ENCODE assay signal across 12 cellular contexts in the genomic region with DNA sequence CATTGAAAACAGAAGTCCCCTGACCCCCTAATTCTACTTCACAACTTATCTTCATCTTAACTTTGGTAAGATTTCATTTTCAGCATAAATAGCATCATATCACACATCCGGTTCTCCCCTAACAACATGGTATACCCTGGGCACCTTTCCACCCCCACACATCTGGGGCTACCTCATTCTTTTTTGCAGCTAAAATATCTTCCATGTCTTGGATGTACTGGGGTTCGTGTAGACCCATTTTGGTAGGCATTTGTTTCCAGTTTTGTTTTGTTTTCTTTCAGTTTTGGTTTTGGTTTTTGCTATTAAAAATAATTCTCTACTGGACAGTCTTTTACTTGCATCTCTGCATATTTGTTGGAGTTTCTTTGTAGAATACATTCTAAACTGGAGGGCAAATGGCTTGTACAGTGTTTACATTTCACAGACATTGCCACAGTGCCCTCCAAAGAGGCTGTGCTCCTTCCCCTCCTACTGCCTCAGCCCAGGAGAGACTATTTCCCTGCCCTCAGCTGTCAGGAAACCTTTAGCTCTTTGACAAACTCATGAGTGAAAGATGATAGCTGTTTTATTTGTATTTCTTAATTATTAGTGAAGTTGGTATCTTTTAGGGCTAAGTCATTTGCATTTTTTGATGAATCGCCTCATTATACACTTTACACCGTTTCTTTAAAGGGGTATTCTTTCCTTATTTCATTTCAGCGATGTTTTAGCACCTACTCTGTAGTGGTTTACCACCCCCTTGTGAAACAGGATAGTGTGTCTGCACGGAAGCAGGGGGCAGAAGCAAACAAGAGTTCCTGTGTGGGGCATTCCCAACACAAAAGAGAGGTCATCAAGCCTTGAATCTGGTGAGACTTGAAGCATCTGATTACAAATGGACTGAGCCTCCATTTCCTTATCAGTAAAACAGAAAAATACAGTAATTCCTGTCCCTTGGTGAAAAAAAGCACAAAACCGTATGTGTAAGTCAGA. TPM values are rescaled to one million over a fixed set of nuclear protein-coding genes. Genes with fewer than 3 reads are reported as not detected.
DNase-seq lines count a peak whose midpoint lies in the region; ATAC-seq, FAIRE-seq and TF ChIP-seq lines count a peak whose summit lies in the region.
"Not testable (repeated sequence)": the region's sequence is repeated elsewhere in the genome, so short reads cannot be mapped to it uniquely, and the experiment has no call there.
"Had no signal": no experiment of that assay in that cellular context is flagged by ENCODE, and none has a peak within 500 bp of the region (broad histone marks: within the 10 kb centered on the region; RNA-seq: fewer than 3 reads in every experiment).

No MANE protein-coding gene starts in this region.

- not testable (repeated sequence) for H4K20me1 ChIP-seq in endothelial cell of umbilical vein (replicated peaks; ENCODE audit: control insufficient read depth, extremely low read depth, insufficient read depth, low read length)

- H3K4me3 Mint-ChIP-seq in IgD-negative memory B cell, result peak overlapping the region in 3 of 4 donors; percentile 41 to 87 (median 75)
- peak overlapping the region; percentile 15 for H3K4me3 Mint-ChIP-seq in activated T-cell treated with anti-CD3 and anti-CD28 coated beads, Interleukin-2, amount 50 U/mL, for 24 hours
- H3K4me3 Mint-ChIP-seq in stimulated activated effector memory CD8-positive, alpha-beta T cell treated with anti-CD3 and anti-CD28 coated beads, Interleukin-12 subunit alpha, Interleukin-12 subunit beta, amount 100 ng/mL, for 72 hours, result peak overlapping the region; percentile 64

- not testable (repeated sequence) for H3K27me3 ChIP-seq in GM06990 (replicated peaks; ENCODE audit: control insufficient read depth, insufficient read depth, low read length); endothelial cell of umbilical vein (ENCODE audit: control insufficient read depth in 2 of 2, insufficient read depth in 2 of 2, low read length in 2 of 2)

- H3K79me2 ChIP-seq in endothelial cell of umbilical vein (ENCODE audit: control insufficient read depth, insufficient read depth, low read length), result not testable (repeated sequence)

- DNase-seq in GM06990 (ENCODE audit: extremely low read depth, insufficient read length); activated T-cell treated with anti-CD3 and anti-CD28 coated beads, Interleukin-2, amount 50 U/mL, for 24 hours; stimulated activated effector memory CD8-positive, alpha-beta T cell treated with anti-CD3 and anti-CD28 coated beads, Interleukin-12 subunit alpha, Interleukin-12 subunit beta, amount 100 ng/mL, for 72 hours (ENCODE audit: low spot score in 2 of 2): not testable (repeated sequence)
- peak; percentile 21 for DNase-seq in endothelial cell of umbilical vein (ENCODE audit: low read depth, low spot score)

- H3K9me3 ChIP-seq in endothelial cell of umbilical vein (replicated peaks; ENCODE audit: control insufficient read depth, insufficient read depth, low read length), result not testable (repeated sequence)

- POLR2A ChIA-PET in endothelial cell of umbilical vein (lab: Charles Lee), result not testable (repeated sequence)

- FAIRE-seq in endothelial cell of umbilical vein (lab: Jason Lieb, UNC), result peak; percentile 78

- not testable (repeated sequence) for H3K27ac ChIP-seq in endothelial cell of umbilical vein (ENCODE audit: insufficient read depth, low read depth, low read length)

- not testable (repeated sequence) for H3K36me3 Mint-ChIP-seq in IgD-negative memory B cell; stimulated activated effector memory CD8-positive, alpha-beta T cell treated with anti-CD3 and anti-CD28 coated beads, Interleukin-12 subunit alpha, Interleukin-12 subunit beta, amount 100 ng/mL, for 72 hours
- peaks cover 26% of the 10 kb centered on the region for H3K36me3 Mint-ChIP-seq in activated T-cell treated with anti-CD3 and anti-CD28 coated beads, Interleukin-2, amount 50 U/mL, for 24 hours (ENCODE audit: low read depth)

- H3K9ac ChIP-seq in endothelial cell of umbilical vein (replicated peaks; ENCODE audit: extremely low read depth, insufficient read depth, low read length), result not testable (repeated sequence)

- not testable (repeated sequence) for H2AFZ ChIP-seq in endothelial cell of umbilical vein (ENCODE audit: low read depth, low read length)

- H3K27ac Mint-ChIP-seq in IgD-negative memory B cell, result not testable (repeated sequence)
- peak overlapping the region; percentile 35 for H3K27ac Mint-ChIP-seq in activated T-cell treated with anti-CD3 and anti-CD28 coated beads, Interleukin-2, amount 50 U/mL, for 24 hours
- peak overlapping the region; percentile 87 for H3K27ac Mint-ChIP-seq in stimulated activated effector memory CD8-positive, alpha-beta T cell treated with anti-CD3 and anti-CD28 coated beads, Interleukin-12 subunit alpha, Interleukin-12 subunit beta, amount 100 ng/mL, for 72 hours

- H3K36me3 ChIP-seq in GM06990 (ENCODE audit: control insufficient read depth, insufficient read depth, low read length); endothelial cell of umbilical vein (ENCODE audit: control insufficient read depth in 2 of 2, extremely low read depth in 1 of 2, insufficient read depth in 2 of 2, low read length in 2 of 2): not testable (repeated sequence)

- TF ChIP-seq POLR2A in endothelial cell of umbilical vein (IDR thresholded peaks at IDR 0.05; ENCODE audit: low read depth, low read length), result not testable (repeated sequence)

- not testable (repeated sequence) for TF ChIP-seq CTCF in GM06990 (IDR thresholded peaks at IDR 0.05; ENCODE audit: insufficient read depth, low read length, poor library complexity, severe bottlenecking); endothelial cell of umbilical vein (IDR thresholded peaks at IDR 0.05; ENCODE audit: extremely low read depth in 1 of 2, insufficient read depth in 1 of 2, low read depth in 1 of 2, low read length in 2 of 2)

- ATAC-seq in GM19043 (IDR thresholded peaks at IDR 0.05; ENCODE audit: low read depth, unreplicated experiment), result peak; percentile 46
- ATAC-seq in GM21786 (IDR thresholded peaks at IDR 0.05; ENCODE audit: unreplicated experiment), result peak; percentile 64
- ATAC-seq in HG03108 (IDR thresholded peaks at IDR 0.05; ENCODE audit: unreplicated experiment), result peak; percentile 47
- ATAC-seq in stimulated activated effector memory CD8-positive, alpha-beta T cell treated with anti-CD3 and anti-CD28 coated beads, Interleukin-12 subunit alpha, Interleukin-12 subunit beta, amount 100 ng/mL, for 72 hours, result peak; percentile 72

- dilution Hi-C loops in endothelial cell of umbilical vein (cut with MboI; ENCODE audit: extremely low pct_ligation_motif_present, low sequenced_read_pairs), result not testable (repeated sequence)

- H3K4me2 ChIP-seq in endothelial cell of umbilical vein (ENCODE audit: insufficient read depth, low read length), result not testable (repeated sequence)

- not testable (repeated sequence) for H3K9me1 ChIP-seq in endothelial cell of umbilical vein (replicated peaks; ENCODE audit: control insufficient read depth, extremely low read depth, insufficient read depth, low read length)

- not testable (repeated sequence) for H3K4me1 ChIP-seq in endothelial cell of umbilical vein (ENCODE audit: control insufficient read depth, extremely low read depth, insufficient read depth, low read length)

- not testable (repeated sequence) for H3K27me3 Mint-ChIP-seq in IgD-negative memory B cell; activated T-cell treated with anti-CD3 and anti-CD28 coated beads, Interleukin-2, amount 50 U/mL, for 24 hours

- H3K9me3 Mint-ChIP-seq in IgD-negative memory B cell; activated T-cell treated with anti-CD3 and anti-CD28 coated beads, Interleukin-2, amount 50 U/mL, for 24 hours; stimulated activated effector memory CD8-positive, alpha-beta T cell treated with anti-CD3 and anti-CD28 coated beads, Interleukin-12 subunit alpha, Interleukin-12 subunit beta, amount 100 ng/mL, for 72 hours: not testable (repeated sequence)

- H3K4me1 Mint-ChIP-seq in IgD-negative memory B cell; stimulated activated effector memory CD8-positive, alpha-beta T cell treated with anti-CD3 and anti-CD28 coated beads, Interleukin-12 subunit alpha, Interleukin-12 subunit beta, amount 100 ng/mL, for 72 hours: not testable (repeated sequence)
- H3K4me1 Mint-ChIP-seq in activated T-cell treated with anti-CD3 and anti-CD28 coated beads, Interleukin-2, amount 50 U/mL, for 24 hours (ENCODE audit: low read depth), result peaks cover 16% of the 10 kb centered on the region

- CTCF ChIA-PET in endothelial cell of umbilical vein (lab: Charles Lee), result not testable (repeated sequence)

- peak overlapping the region; percentile 46 for H3K4me3 ChIP-seq in GM06990 (replicated peaks; ENCODE audit: low read depth, low read length)
- H3K4me3 ChIP-seq in endothelial cell of umbilical vein (replicated peaks in 1 of 3; ENCODE audit: insufficient read depth in 1 of 3, low read depth in 1 of 3, low read length in 3 of 3), result not testable (repeated sequence)

- BruUV-seq in endothelial cell of umbilical vein (replicated peaks; lab: Mats Ljungman, UMichigan), result not testable (repeated sequence)

- intact Hi-C loops in endothelial cell of umbilical vein (cut with micrococcal nuclease), result not testable (repeated sequence)

RNA-seq across cellular contexts. Expression of a gene that starts 44.0 kb away (rescaled TPM):
- not detected for polyA plus RNA-seq in IgD-negative memory B cell
- not detected in 2 replicates for total RNA-seq in endothelial cell of umbilical vein
- polyA plus RNA-seq in endothelial cell of umbilical vein, result not detected in 2 replicates
- not detected in 2 replicates for polyA plus RNA-seq in endothelial cell of umbilical vein (2011; cell fraction: cytosol; rRNA removed)
- polyA plus RNA-seq in endothelial cell of umbilical vein (2011; cell fraction: nucleus; rRNA removed), result not detected in 2 replicates
- not detected in 2 replicates for polyA plus RNA-seq in endothelial cell of umbilical vein (2012)
- not detected in 2 replicates for polyA minus RNA-seq in endothelial cell of umbilical vein
- not detected for polyA minus RNA-seq in endothelial cell of umbilical vein (2011; cell fraction: cytosol; rRNA and poly(A)+ RNA removed)
- not detected in 2 replicates for polyA minus RNA-seq in endothelial cell of umbilical vein (2011; cell fraction: nucleus; rRNA and poly(A)+ RNA removed)
- total RNA-seq: activated T-helper 2 cell treated with anti-CD3 and anti-CD28 coated beads, Interferon-gamma antibody, Interleukin-2, Interleukin-4, amounts not matched to agents 10 μg/mL and 5 μg/mL and 100 μg/mL, durations not matched to agents 14 hours and 24 hours and 36 hours; GM23248; lower leg skin; subcutaneous adipose tissue had no signal
- polyA plus RNA-seq: GM23248 had no signal

RNA-seq across cellular contexts. Expression of a gene that starts 52.8 kb away (rescaled TPM):
- polyA plus RNA-seq in IgD-negative memory B cell (58.0 TPM), endothelial cell of umbilical vein (39.4 and 55.2 TPM in 2 replicates)
- total RNA-seq in endothelial cell of umbilical vein, result 35.0 and 66.3 TPM in 2 replicates
- 90.7 and 101 TPM in 2 replicates for polyA plus RNA-seq in endothelial cell of umbilical vein (2011; cell fraction: cytosol; rRNA removed)
- polyA plus RNA-seq in endothelial cell of umbilical vein (2011; cell fraction: nucleus; rRNA removed), result 40.3 and 46.2 TPM in 2 replicates
- 30.2 and 59.4 TPM in 2 replicates for polyA plus RNA-seq in endothelial cell of umbilical vein (2012)
- polyA minus RNA-seq in endothelial cell of umbilical vein, result 46.0 and 60.6 TPM in 2 replicates
- 39.2 TPM for polyA minus RNA-seq in endothelial cell of umbilical vein (2011; cell fraction: cytosol; rRNA and poly(A)+ RNA removed)
- polyA minus RNA-seq in endothelial cell of umbilical vein (2011; cell fraction: nucleus; rRNA and poly(A)+ RNA removed), result 12.9 and 19.8 TPM in 2 replicates

Comparison
In these comparisons a context has a peak if more than half of its experiments do, and no peak if none do; other contexts are left out.
1. H3K4me3 Mint-ChIP-seq: peak in every context shown above with its lines; median percentile 75 in IgD-negative memory B cell; 64 in stimulated activated effector memory CD8-positive, alpha-beta T cell treated with anti-CD3 and anti-CD28 coated beads, Interleukin-12 subunit alpha, Interleukin-12 subunit beta, amount 100 ng/mL, for 72 hours; 15 in activated T-cell treated with anti-CD3 and anti-CD28 coated beads, Interleukin-2, amount 50 U/mL, for 24 hours.